8 cellular contexts compared by ENCODE assay signal in the genomic region with DNA sequence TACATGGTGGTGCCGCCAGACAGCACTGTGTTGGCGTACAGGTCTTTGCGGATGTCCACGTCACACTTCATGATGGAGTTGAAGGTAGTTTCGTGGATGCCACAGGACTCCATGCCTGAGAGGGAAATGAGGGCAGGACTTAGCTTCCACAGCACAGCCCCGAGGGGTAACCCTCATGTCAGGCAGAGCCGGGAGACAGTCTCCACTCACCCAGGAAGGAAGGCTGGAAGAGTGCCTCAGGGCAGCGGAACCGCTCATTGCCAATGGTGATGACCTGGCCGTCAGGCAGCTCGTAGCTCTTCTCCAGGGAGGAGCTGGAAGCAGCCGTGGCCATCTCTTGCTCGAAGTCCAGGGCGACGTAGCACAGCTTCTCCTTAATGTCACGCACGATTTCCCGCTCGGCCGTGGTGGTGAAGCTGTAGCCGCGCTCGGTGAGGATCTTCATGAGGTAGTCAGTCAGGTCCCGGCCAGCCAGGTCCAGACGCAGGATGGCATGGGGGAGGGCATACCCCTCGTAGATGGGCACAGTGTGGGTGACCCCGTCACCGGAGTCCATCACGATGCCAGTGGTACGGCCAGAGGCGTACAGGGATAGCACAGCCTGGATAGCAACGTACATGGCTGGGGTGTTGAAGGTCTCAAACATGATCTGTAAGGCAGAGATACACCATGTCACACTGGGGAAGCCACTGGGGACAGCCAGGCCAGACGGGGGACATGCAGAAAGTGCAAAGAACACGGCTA. TPM values are rescaled to one million over a fixed set of nuclear protein-coding genes. Genes with fewer than 3 reads are reported as not detected.
DNase-seq lines count a peak whose midpoint lies in the region; ATAC-seq and TF ChIP-seq lines count a peak whose summit lies in the region.

No MANE protein-coding gene starts in this region.

- peak overlapping the region; percentile 87 to 94 for H3K9ac ChIP-seq in mucosa of rectum (ENCODE audit: low read depth in 1 of 2, low read length in 2 of 2)

- in situ Hi-C loops in HAP-1 (cut with MboI; ENCODE audit: low sequenced_read_pairs): no loop called here

- H3K9me3 Mint-ChIP-seq in WTC11: no peaks in the 10 kb centered on the region
- H3K9me3 Mint-ChIP-seq in effector memory CD8-positive, alpha-beta T cell: no peaks in the 10 kb centered on the region

- no peaks in the 10 kb centered on the region for H3K9me3 ChIP-seq in HAP-1
- H3K9me3 ChIP-seq in mucosa of rectum (ENCODE audit: control insufficient read depth in 2 of 2, low read length in 2 of 2): no peaks in the 10 kb centered on the region
- no peaks in the 10 kb centered on the region for H3K9me3 ChIP-seq in upper lobe of right lung

- H3K27me3 ChIP-seq in HAP-1 (ENCODE audit: low read depth) (no peaks in the 10 kb centered on the region), mucosa of rectum (ENCODE audit: control insufficient read depth in 2 of 2, insufficient read depth in 2 of 2, low read length in 2 of 2) (no peaks in the 10 kb centered on the region), upper lobe of right lung (no peaks in the 10 kb centered on the region)

- no peak for TF ChIP-seq CTCF in WTC11 (IDR thresholded peaks at IDR 0.05)
- no peak for TF ChIP-seq CTCF in upper lobe of right lung (IDR thresholded peaks at IDR 0.05)

- CTCF ChIA-PET in WTC11 (lab: Charles Lee): no interaction called here

- peak overlapping the region; percentile 97 for H3K4me3 ChIP-seq in HAP-1
- peak overlapping the region; percentile 69 to 92 for H3K4me3 ChIP-seq in mucosa of rectum (ENCODE audit: low read length in 2 of 2)
- peak overlapping the region; percentile 99 for H3K4me3 ChIP-seq in upper lobe of right lung

- H3K4me1 ChIP-seq in HAP-1 (peaks cover 28% of the 10 kb centered on the region), mucosa of rectum (ENCODE audit: control insufficient read depth in 2 of 2, insufficient read depth in 2 of 2, low read length in 2 of 2) (peaks cover 32 to 38% of the 10 kb centered on the region in 2 donors), upper lobe of right lung (peaks cover 25% of the 10 kb centered on the region)

- H3K27me3 Mint-ChIP-seq in WTC11 (ENCODE audit: low read depth): peaks cover 6% of the 10 kb centered on the region; the same call in 1 of the 2 replicates
- no peaks in the 10 kb centered on the region for H3K27me3 Mint-ChIP-seq in effector memory CD8-positive, alpha-beta T cell

- H3K27ac Mint-ChIP-seq in WTC11: peak overlapping the region; percentile 99
- H3K27ac Mint-ChIP-seq in effector memory CD8-positive, alpha-beta T cell: peak overlapping the region; percentile 97 to 99

- peak overlapping the region; percentile 99 for H3K27ac ChIP-seq in mucosa of rectum (ENCODE audit: low read depth in 2 of 2, low read length in 2 of 2)
- peak overlapping the region; percentile 100 for H3K27ac ChIP-seq in upper lobe of right lung

- intact Hi-C loops in upper lobe of right lung (cut with DNase I): no loop called here

- H3K36me3 ChIP-seq in HAP-1 (replicated peaks) (peaks cover 66% of the 10 kb centered on the region), mucosa of rectum (ENCODE audit: control insufficient read depth in 2 of 2, insufficient read depth in 2 of 2, low read length in 2 of 2) (peaks cover 43 to 44% of the 10 kb centered on the region in 2 donors), upper lobe of right lung (peaks cover 41% of the 10 kb centered on the region)

- ATAC-seq in WTC11: no peak
- ATAC-seq in effector memory CD8-positive, alpha-beta T cell (replicated peaks): no peak
- no peak for ATAC-seq in upper lobe of right lung
- ATAC-seq in HG03175 (IDR thresholded peaks at IDR 0.05; ENCODE audit: unreplicated experiment): no peak
- ATAC-seq in GM21717 (IDR thresholded peaks at IDR 0.05; ENCODE audit: unreplicated experiment): no peak

- POLR2A ChIA-PET in WTC11 (lab: Charles Lee): interaction anchor here (0.9 to 1.0 kb wide), 2 partner anchors 9 to 137 kb away, joined by 3 read pairs; no protein-coding TSS in a partner anchor

- H3K4me3 Mint-ChIP-seq in WTC11: peak overlapping the region; percentile 94
- peak overlapping the region; percentile 90 to 94 for H3K4me3 Mint-ChIP-seq in effector memory CD8-positive, alpha-beta T cell

- peaks cover 59% of the 10 kb centered on the region for H3K36me3 Mint-ChIP-seq in WTC11
- H3K36me3 Mint-ChIP-seq in effector memory CD8-positive, alpha-beta T cell (ENCODE audit: insufficient read depth): peaks cover 87% of the 10 kb centered on the region

- DNase-seq in HAP-1 (ENCODE audit: low spot score in 2 of 2) (peak in 1 of 2 experiments; percentile 54), WTC11 (ENCODE audit: low spot score) (no peak), upper lobe of right lung (peak; percentile 77), RKO (ENCODE audit: low spot score) (no peak)
- peak; percentile 46 to 57 (median 51) for DNase-seq in effector memory CD8-positive, alpha-beta T cell

- peaks cover 44% of the 10 kb centered on the region for H3K4me1 Mint-ChIP-seq in WTC11
- peaks cover 44 to 59% of the 10 kb centered on the region in 2 donors for H3K4me1 Mint-ChIP-seq in effector memory CD8-positive, alpha-beta T cell (ENCODE audit: low read depth in 2 of 2)

TF ChIP-seq in WTC11, 78 proteins besides CTCF, POLR2A, EP300 and RAD21 (continues in another document):
- TF ChIP-seq FOXJ3 (CRISPR knock-in tag; IDR thresholded peaks at IDR 0.05; ENCODE audit: borderline replicate concordance): no peak
- TF ChIP-seq CBFB (CRISPR knock-in tag; IDR thresholded peaks at IDR 0.05; ENCODE audit: low read depth): no peak
- no peak for TF ChIP-seq SP1 (CRISPR knock-in tag; conservative IDR thresholded peaks at IDR 0.05)
- no peak for TF ChIP-seq RELA (CRISPR knock-in tag; IDR thresholded peaks at IDR 0.05; ENCODE audit: borderline replicate concordance)
- peak; percentile 89; the same call in 1 of the 2 replicates for TF ChIP-seq EMX1 (CRISPR knock-in tag; IDR thresholded peaks at IDR 0.05)
- TF ChIP-seq, protein P1, sequence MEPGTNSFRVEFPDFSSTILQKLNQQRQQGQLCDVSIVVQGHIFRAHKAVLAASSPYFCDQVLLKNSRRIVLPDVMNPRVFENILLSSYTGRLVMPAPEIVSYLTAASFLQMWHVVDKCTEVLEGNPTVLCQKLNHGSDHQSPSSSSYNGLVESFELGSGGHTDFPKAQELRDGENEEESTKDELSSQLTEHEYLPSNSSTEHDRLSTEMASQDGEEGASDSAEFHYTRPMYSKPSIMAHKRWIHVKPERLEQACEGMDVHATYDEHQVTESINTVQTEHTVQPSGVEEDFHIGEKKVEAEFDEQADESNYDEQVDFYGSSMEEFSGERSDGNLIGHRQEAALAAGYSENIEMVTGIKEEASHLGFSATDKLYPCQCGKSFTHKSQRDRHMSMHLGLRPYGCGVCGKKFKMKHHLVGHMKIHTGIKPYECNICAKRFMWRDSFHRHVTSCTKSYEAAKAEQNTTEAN (CRISPR knock-in tag; IDR thresholded peaks at IDR 0.05): peak; percentile 55; the same call in 1 of the 2 replicates
- TF ChIP-seq KAT7 (CRISPR knock-in tag; IDR thresholded peaks at IDR 0.05; ENCODE audit: borderline replicate concordance): 0 out of 2 replicates have a peak, but pooled peaks have one; percentile 7
- peak; percentile 87; the same call in 1 of the 2 replicates for TF ChIP-seq PRRX2 (CRISPR knock-in tag; IDR thresholded peaks at IDR 0.05)
- TF ChIP-seq TEAD1 (CRISPR knock-in tag; IDR thresholded peaks at IDR 0.05): peak; percentile 38; the same call in 1 of the 2 replicates
- peak; percentile 73 for TF ChIP-seq ZNF532 (CRISPR knock-in tag; IDR thresholded peaks at IDR 0.05; ENCODE audit: borderline replicate concordance)
- peak; percentile 72; the same call in 1 of the 2 replicates for TF ChIP-seq ATF1 (CRISPR knock-in tag; IDR thresholded peaks at IDR 0.05)
- peak; percentile 52 for TF ChIP-seq ETV6 (CRISPR knock-in tag; IDR thresholded peaks at IDR 0.05)
- no peak for TF ChIP-seq USF1 (CRISPR knock-in tag; IDR thresholded peaks at IDR 0.05)

RNA-seq across cellular contexts. Expression of gene ACTB, which starts 2.2 kb away (rescaled TPM):
- 4,967 to 5,221 TPM (median 5,193 TPM) in 3 replicates for total RNA-seq in WTC11 (2021)
- 3,962 TPM for total RNA-seq in upper lobe of right lung

RNA-seq across cellular contexts. Expression of gene FBXL18, which starts 14.6 kb away (rescaled TPM):
- total RNA-seq in WTC11 (2021) (18.9 to 22.0 TPM (median 21.8 TPM) in 3 replicates), upper lobe of right lung (8.1 TPM)

Comparison
In these comparisons a context has a peak if more than half of its experiments do, and no peak if none do; other contexts are left out.
1. DNase-seq: peak in effector memory CD8-positive, alpha-beta T cell (3 of 3) and upper lobe of right lung (single experiment); none in WTC11 (single experiment) and RKO (single experiment).
2. Peak in every context shown above with its lines, with median percentiles within 50 percentile points of each other: H3K4me3 ChIP-seq.